Comparison of ENCODE assay signal across 8 cellular contexts in the genomic region with DNA sequence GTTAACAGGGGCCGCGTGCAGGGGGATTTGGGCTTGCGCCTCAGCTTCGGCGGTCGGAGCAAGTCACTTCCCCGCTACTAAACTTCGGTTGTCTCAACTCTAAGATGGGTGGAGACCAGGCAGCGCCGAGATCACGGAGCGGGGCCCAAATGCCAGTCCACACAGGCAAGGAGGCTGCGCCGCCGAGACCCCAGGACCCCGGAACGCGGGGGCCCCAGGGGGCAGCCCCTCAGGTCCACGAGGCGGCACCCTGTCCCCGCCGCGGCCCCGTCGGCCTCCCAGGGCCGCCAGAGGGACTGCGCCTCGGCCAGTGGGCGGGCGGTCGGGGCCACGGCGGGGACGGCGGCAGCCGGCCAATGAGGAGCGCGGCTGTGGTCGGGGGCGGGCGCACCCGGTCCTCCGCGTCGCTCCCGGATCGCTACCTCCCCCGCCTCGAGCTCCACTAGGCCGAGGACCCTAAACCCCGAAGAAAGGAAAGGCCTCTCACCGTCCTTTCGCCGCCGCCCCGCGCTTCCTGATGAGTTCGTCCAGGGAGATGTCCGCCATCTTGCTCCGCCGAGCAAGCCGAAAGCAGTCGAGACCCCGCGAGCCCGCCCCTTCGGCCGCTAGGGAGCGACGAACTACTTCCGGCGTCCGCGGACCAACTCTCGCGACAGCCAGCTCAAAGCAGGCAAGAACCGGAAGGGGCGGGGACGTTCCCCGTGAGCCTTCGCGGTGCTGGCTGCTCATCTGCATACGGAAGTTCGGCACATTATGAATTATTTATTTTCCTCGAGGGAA. TPM values are rescaled to one million over a fixed set of nuclear protein-coding genes. Genes with fewer than 3 reads are reported as not detected.
A peak's percentile ranks its signal among the peaks of the same experiment; 100 is the strongest.
DNase-seq lines count a peak whose midpoint lies in the region; ATAC-seq, FAIRE-seq and TF ChIP-seq lines count a peak whose summit lies in the region.

A gene with protein sequence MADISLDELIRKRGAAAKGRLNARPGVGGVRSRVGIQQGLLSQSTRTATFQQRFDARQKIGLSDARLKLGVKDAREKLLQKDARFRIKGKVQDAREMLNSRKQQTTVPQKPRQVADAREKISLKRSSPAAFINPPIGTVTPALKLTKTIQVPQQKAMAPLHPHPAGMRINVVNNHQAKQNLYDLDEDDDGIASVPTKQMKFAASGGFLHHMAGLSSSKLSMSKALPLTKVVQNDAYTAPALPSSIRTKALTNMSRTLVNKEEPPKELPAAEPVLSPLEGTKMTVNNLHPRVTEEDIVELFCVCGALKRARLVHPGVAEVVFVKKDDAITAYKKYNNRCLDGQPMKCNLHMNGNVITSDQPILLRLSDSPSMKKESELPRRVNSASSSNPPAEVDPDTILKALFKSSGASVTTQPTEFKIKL (minus strand): TSS at position 572 of the 780 bp plus-strand sequence. CDS start 26 bp downstream, at position 546.

- H3K27me3 ChIP-seq in SU-DHL-6 (ENCODE audit: low read length) (no peaks in the 10 kb centered on the region), pancreas (no peaks in the 10 kb centered on the region), tibial artery (no peaks in the 10 kb centered on the region)

- peak within 1 kb of the TSS; percentile 80 for H3K9ac ChIP-seq in SU-DHL-6 (ENCODE audit: low read length)

- peak; percentile 90 for FAIRE-seq in pancreas (lab: Jason Lieb, UNC)

- no peaks in the 10 kb centered on the region for H3K27me3 Mint-ChIP-seq in activated naive CD8-positive, alpha-beta T cell treated with anti-CD3 and anti-CD28 coated beads, Interleukin-2, amount 10 ng/mL, durations not matched to agents 7 days and 5 days

- H3K27ac Mint-ChIP-seq in activated naive CD8-positive, alpha-beta T cell treated with anti-CD3 and anti-CD28 coated beads, Interleukin-2, amount 10 ng/mL, durations not matched to agents 7 days and 5 days: peak within 1 kb of the TSS; percentile 99

- H3K79me2 ChIP-seq in SU-DHL-6 (ENCODE audit: insufficient read depth, low read length): peaks cover 47% of the 10 kb centered on the region

- H3K4me3 ChIP-seq in SU-DHL-6 (ENCODE audit: insufficient read depth, low read length, poor library complexity, severe bottlenecking) (peak within 1 kb of the TSS; percentile 56), pancreas (peak within 1 kb of the TSS; percentile 61 to 78 (median 68)), tibial artery (peak within 1 kb of the TSS; percentile 74 to 94)

- ATAC-seq in HG02759 (IDR thresholded peaks at IDR 0.05; ENCODE audit: unreplicated experiment) (peak; percentile 74), Right ventricle myocardium inferior (peak; percentile 91), pancreas (peak; percentile 90 to 94 (median 90))
- peak; percentile 68 for ATAC-seq in activated naive CD8-positive, alpha-beta T cell treated with anti-CD3 and anti-CD28 coated beads, Interleukin-2, amount 10 ng/mL, durations not matched to agents 7 days and 5 days (ENCODE audit: low read depth)

- peaks cover 35% of the 10 kb centered on the region for H3K4me1 Mint-ChIP-seq in activated naive CD8-positive, alpha-beta T cell treated with anti-CD3 and anti-CD28 coated beads, Interleukin-2, amount 10 ng/mL, durations not matched to agents 7 days and 5 days

- peaks cover 18 to 49% (median 37%) of the 10 kb centered on the region in 3 donors for H3K4me1 ChIP-seq in pancreas
- peaks cover 0 to 68% (median 43%) of the 10 kb centered on the region in 4 donors for H3K4me1 ChIP-seq in tibial artery

- peak within 1 kb of the TSS; percentile 66 for H3K4me2 ChIP-seq in SU-DHL-6 (ENCODE audit: low read depth, low read length, poor library complexity, severe bottlenecking)

- no peaks in the 10 kb centered on the region for H3K9me2 ChIP-seq in SU-DHL-6 (replicated peaks; ENCODE audit: insufficient read depth, low read length)

- peaks cover 10% of the 10 kb centered on the region for H3K36me3 Mint-ChIP-seq in activated naive CD8-positive, alpha-beta T cell treated with anti-CD3 and anti-CD28 coated beads, Interleukin-2, amount 10 ng/mL, durations not matched to agents 7 days and 5 days

- 0 to 1% methylated on average over 68 to 85 of the region's 85 CpGs for WGBS in pancreas, 2 donors

- H3K27ac ChIP-seq in SU-DHL-6 (ENCODE audit: low read depth, low read length) (peak within 1 kb of the TSS; percentile 90), pancreas (peak within 1 kb of the TSS; percentile 88 to 98 (median 97)), tibial artery (peak within 1 kb of the TSS; percentile 96 to 98)

- no peak within 1 kb of the TSS for H2AFZ ChIP-seq in SU-DHL-6 (ENCODE audit: low read depth, low read length, severe bottlenecking)

- peaks cover 6% of the 10 kb centered on the region for H4K20me1 ChIP-seq in SU-DHL-6 (ENCODE audit: low read depth, low read length)

- H3K36me3 ChIP-seq in SU-DHL-6 (ENCODE audit: low read length): peaks cover 7% of the 10 kb centered on the region; the same call in 1 of the 2 replicates
- H3K36me3 ChIP-seq in pancreas: peaks cover 3 to 8% (median 4%) of the 10 kb centered on the region in 3 donors
- peaks cover 7 to 16% (median 11%) of the 10 kb centered on the region in 3 donors for H3K36me3 ChIP-seq in tibial artery

- POLR2A ChIA-PET in activated naive CD8-positive, alpha-beta T cell treated with anti-CD3 and anti-CD28 coated beads, Interleukin-2, amount 10 ng/mL, durations not matched to agents 7 days and 5 days (lab: Charles Lee): interaction anchor here (0.7 to 3.5 kb wide), 37 partner anchors 8 to 1233 kb away, joined by 3 to 61 read pairs (median 4); a partner anchor contains a TSS

- peak within 1 kb of the TSS; percentile 96 for H3K4me3 Mint-ChIP-seq in activated naive CD8-positive, alpha-beta T cell treated with anti-CD3 and anti-CD28 coated beads, Interleukin-2, amount 10 ng/mL, durations not matched to agents 7 days and 5 days

- H3K9me3 ChIP-seq in SU-DHL-6 (ENCODE audit: insufficient read depth, low read length): no peaks in the 10 kb centered on the region
- no peaks in the 10 kb centered on the region for H3K9me3 ChIP-seq in pancreas
- H3K9me3 ChIP-seq in tibial artery: no peaks in the 10 kb centered on the region

- DNase-seq in NCI-H128 (lab: John Stamatoyannopoulos, UW; ENCODE audit: unreplicated experiment): peak; percentile 85
- peak; percentile 98 for DNase-seq in activated naive CD8-positive, alpha-beta T cell treated with anti-CD3 and anti-CD28 coated beads, Interleukin-2, amount 10 ng/mL, durations not matched to agents 7 days and 5 days
- peak; percentile 100 for DNase-seq in Right ventricle myocardium inferior (ENCODE audit: missing footprints)
- DNase-seq in pancreas: peak; percentile 98 to 100 (median 99)
- DNase-seq in tibial artery: peak; percentile 99

- TF ChIP-seq CTCF in GM12873 (IDR thresholded peaks at IDR 0.05; ENCODE audit: insufficient read depth, low read depth, low read length, missing control alignments): peak; percentile 13
- no peak for TF ChIP-seq CTCF in SU-DHL-6 (IDR thresholded peaks at IDR 0.05; ENCODE audit: insufficient read depth, low read length, poor library complexity, severe bottlenecking)
- peak in 1 of 4 donors; percentile 8 for TF ChIP-seq CTCF in pancreas (IDR thresholded peaks at IDR 0.05)
- TF ChIP-seq CTCF in tibial artery (IDR thresholded peaks at IDR 0.05): peak; percentile 20 to 25

- intact Hi-C loops in Right ventricle myocardium inferior (cut with DNase I): loop anchor here (2.0 to 5.0 kb wide), 2 partner anchors 30 to 62 kb away; a partner anchor contains a TSS
- intact Hi-C loops in pancreas (cut with DNase I): no loop called here
- intact Hi-C loops in tibial artery (cut with DNase I; ENCODE audit: low total_unique reads): no loop called here

- H3K9me3 Mint-ChIP-seq in activated naive CD8-positive, alpha-beta T cell treated with anti-CD3 and anti-CD28 coated beads, Interleukin-2, amount 10 ng/mL, durations not matched to agents 7 days and 5 days: no peaks in the 10 kb centered on the region

- peaks cover 15% of the 10 kb centered on the region for H3F3A ChIP-seq in SU-DHL-6 (ENCODE audit: insufficient read depth)

RNA-seq across cellular contexts. Expression of the gene that starts here (rescaled TPM):
- 10 to 100 TPM; 84.7 to 86.0 TPM for total RNA-seq in activated naive CD8-positive, alpha-beta T cell treated with anti-CD3 and anti-CD28 coated beads, Interleukin-2, amount 10 ng/mL, durations not matched to agents 7 days and 5 days
- 39.3 TPM for total RNA-seq in Right ventricle myocardium inferior
- 10 to 100 TPM; 23.3 to 35.2 (median 28.7) TPM for total RNA-seq in pancreas
- 10 to 100 TPM; 14.6 to 28.6 TPM for polyA plus RNA-seq in pancreas

Comparison
In these comparisons a context has a peak if more than half of its experiments do, and no peak if none do; other contexts are left out.
1. Peak in every context shown above with its lines: DNase-seq, ATAC-seq, H3K4me3 ChIP-seq and H3K27ac ChIP-seq.